27 cellular contexts compared by ENCODE assay signal in genomic region chr3:48057521-48057920, GRCh38. TPM values are rescaled to one million over a fixed set of nuclear protein-coding genes. Genes with fewer than 3 reads are reported as not detected.
DNase-seq lines count a peak whose midpoint lies in the region; ATAC-seq and TF ChIP-seq lines count a peak whose summit lies in the region.
"Had no signal": no experiment of that assay in that cellular context is flagged by ENCODE, and none has a peak within 500 bp of the region (broad histone marks: within the 10 kb centered on the region; RNA-seq: fewer than 3 reads in every experiment).

No MANE protein-coding gene starts in this region.

- intact Hi-C loops in left ventricle myocardium inferior (cut with micrococcal nuclease) = no loop called here
- intact Hi-C loops in cardiac septum (cut with DNase I) = no loop called here

- ATAC-seq in T-helper 17 cell = no peak
- no peak for ATAC-seq in GM21528 (IDR thresholded peaks at IDR 0.05; ENCODE audit: low FRiP score, unreplicated experiment)
- ATAC-seq in GM21381 (IDR thresholded peaks at IDR 0.05; ENCODE audit: unreplicated experiment) = no peak
- ATAC-seq: activated T-helper 17 cell treated with anti-CD3 and anti-CD28 coated beads, Interleukin-2, amount 50 U/mL, for 72 hours; left lobe of liver; mucosa of descending colon had no signal

- H3K4me3 Mint-ChIP-seq in T-helper 17 cell = no peak overlapping the region
- H3K4me3 Mint-ChIP-seq: activated naive CD4-positive, alpha-beta T cell treated with anti-CD3 and anti-CD28 coated beads, Interleukin-2, amount 50 U/mL, for 24 hours; activated T-helper 17 cell treated with anti-CD3 and anti-CD28 coated beads, Interleukin-2, amount 50 U/mL, for 72 hours; nephron progenitor cell had no signal

- no peaks in the 10 kb centered on the region for H3K36me3 ChIP-seq in left ventricle myocardium inferior
- H3K36me3 ChIP-seq: cardiac muscle cell, Peyer's patch, upper lobe of left lung had no signal

- peak overlapping the region; percentile 22 for H3K27ac ChIP-seq in left ventricle myocardium inferior (replicated peaks)
- H3K27ac ChIP-seq: cardiac muscle cell, hepatocyte, Peyer's patch, upper lobe of left lung had no signal

- H3K27me3 Mint-ChIP-seq in T-helper 17 cell = no peaks in the 10 kb centered on the region
- H3K27me3 Mint-ChIP-seq: activated naive CD4-positive, alpha-beta T cell treated with anti-CD3 and anti-CD28 coated beads, Interleukin-2, amount 50 U/mL, for 24 hours; activated T-helper 17 cell treated with anti-CD3 and anti-CD28 coated beads, Interleukin-2, amount 50 U/mL, for 72 hours had no signal

- TF ChIP-seq CTCF in left ventricle myocardium inferior (IDR thresholded peaks at IDR 0.05; ENCODE audit: borderline replicate concordance) (no peak), fibroblast of the aortic adventitia (IDR thresholded peaks at IDR 0.05; ENCODE audit: insufficient read depth, low read length) (no peak)

- H3K27ac Mint-ChIP-seq in T-helper 17 cell = peak overlapping the region; percentile 79
- H3K27ac Mint-ChIP-seq: activated naive CD4-positive, alpha-beta T cell treated with anti-CD3 and anti-CD28 coated beads, Interleukin-2, amount 50 U/mL, for 24 hours; activated T-helper 17 cell treated with anti-CD3 and anti-CD28 coated beads, Interleukin-2, amount 50 U/mL, for 72 hours; nephron progenitor cell had no signal

- H3K4me1 Mint-ChIP-seq in T-helper 17 cell = peaks cover 15% of the 10 kb centered on the region
- H3K4me1 Mint-ChIP-seq: nephron progenitor cell had no signal

- H3K27me3 ChIP-seq in left ventricle myocardium inferior (ENCODE audit: low read depth) = no peaks in the 10 kb centered on the region
- H3K27me3 ChIP-seq: cardiac muscle cell, dorsolateral prefrontal cortex, hepatocyte, Peyer's patch, upper lobe of left lung had no signal

- H3K4me3 ChIP-seq in left ventricle myocardium inferior (no peak overlapping the region), fibroblast of the aortic adventitia (ENCODE audit: low read depth, low read length) (no peak overlapping the region)
- H3K4me3 ChIP-seq: cardiac muscle cell, dorsolateral prefrontal cortex, hepatocyte, mucosa of descending colon, Peyer's patch, upper lobe of left lung had no signal

- no peak for DNase-seq in left ventricle myocardium inferior
- no peak for DNase-seq in cardiac septum (ENCODE audit: low spot score)
- no peak for DNase-seq in T-helper 17 cell
- DNase-seq in fibroblast of the aortic adventitia (ENCODE audit: low read depth) = peak; percentile 47
- DNase-seq in NK-92 (lab: John Stamatoyannopoulos, UW; ENCODE audit: unreplicated experiment) = no peak
- no peak for DNase-seq in stimulated activated CD8-positive, alpha-beta memory T cell treated with anti-CD3 and anti-CD28 coated beads, Interleukin-4, amount 100 ng/mL, for 48 hours
- DNase-seq: ACHN; activated CD4-positive, alpha-beta T cell treated with anti-CD3 and anti-CD28 coated beads, Interleukin-2, amount 50 U/mL, for 48 hours; activated CD8-positive, alpha-beta memory T cell treated with anti-CD3 and anti-CD28 coated beads, Interleukin-2, amount 50 U/mL, for 48 hours; anterior cingulate cortex; C1 segment of cervical spinal cord; Caco-2; dorsolateral prefrontal cortex; foreskin melanocyte; MM.1S; mucosa of descending colon; NCI-H1436; nephron progenitor cell; Peyer's patch; upper lobe of left lung had no signal

- peaks cover 44% of the 10 kb centered on the region for H3K4me1 ChIP-seq in left ventricle myocardium inferior
- H3K4me1 ChIP-seq: Caco-2 had no signal

- H3K9me3 ChIP-seq in left ventricle myocardium inferior (replicated peaks) = no peaks in the 10 kb centered on the region
- no peaks in the 10 kb centered on the region for H3K9me3 ChIP-seq in T-helper 17 cell (ENCODE audit: control insufficient read depth, low read length, poor library complexity, severe bottlenecking)
- H3K9me3 ChIP-seq: Caco-2, mucosa of descending colon, Peyer's patch, upper lobe of left lung had no signal

- no peaks in the 10 kb centered on the region for H3K36me3 Mint-ChIP-seq in T-helper 17 cell (ENCODE audit: low read depth)

RNA-seq across cellular contexts. Expression of gene MAP4, which starts 41.3 kb away (rescaled TPM):
- total RNA-seq in left ventricle myocardium inferior (662 TPM), cardiac septum (1,491 TPM), T-helper 17 cell (10 to 100 TPM; 80.6 to 89.7 TPM), fibroblast of the aortic adventitia (ENCODE audit: low replicate concordance) (80.1 and 157 TPM in 2 replicates)
